ENCODE assay signal across 1 cellular context in genomic region chr2:16623046-16623445, GRCh38.
A peak's percentile ranks its signal among the peaks of the same experiment; 100 is the strongest.
TF ChIP-seq lines count a peak whose summit lies in the region.

No MANE protein-coding gene starts in this region.

TF ChIP-seq in IMR-90, 13 proteins besides CTCF, POLR2A, EP300 and RAD21:
- TF ChIP-seq RFX5 (IDR thresholded peaks at IDR 0.05; ENCODE audit: low read depth, low read length) (no peak), MXI1 (IDR thresholded peaks at IDR 0.05; ENCODE audit: borderline replicate concordance, low read depth, low read length) (no peak), CEBPB (IDR thresholded peaks at IDR 0.05; ENCODE audit: low read depth, low read length) (peak; percentile 78), BHLHE40 (IDR thresholded peaks at IDR 0.05; ENCODE audit: low read depth, low read length) (no peak), CHD1 (IDR thresholded peaks at IDR 0.05; ENCODE audit: low read depth, low read length) (no peak), RCOR1 (IDR thresholded peaks at IDR 0.05; ENCODE audit: insufficient replicate concordance, low read length) (peak; percentile 89), MAFK (IDR thresholded peaks at IDR 0.05; ENCODE audit: low read depth, low read length) (no peak), USF2 (IDR thresholded peaks at IDR 0.05; ENCODE audit: low read depth, low read length) (no peak), FOS (IDR thresholded peaks at IDR 0.05; ENCODE audit: low read depth, low read length) (peak; percentile 33; the same call in 1 of the 2 replicates), MAZ (IDR thresholded peaks at IDR 0.05; ENCODE audit: borderline replicate concordance, low read depth, low read length) (no peak), NFE2L2 (IDR thresholded peaks at IDR 0.05; ENCODE audit: low read depth, low read length) (no peak), ELK1 (IDR thresholded peaks at IDR 0.05; ENCODE audit: borderline replicate concordance, low read depth, low read length) (no peak), SMC3 (IDR thresholded peaks at IDR 0.05; ENCODE audit: low read depth, low read length) (no peak)
